In the genomic region with DNA sequence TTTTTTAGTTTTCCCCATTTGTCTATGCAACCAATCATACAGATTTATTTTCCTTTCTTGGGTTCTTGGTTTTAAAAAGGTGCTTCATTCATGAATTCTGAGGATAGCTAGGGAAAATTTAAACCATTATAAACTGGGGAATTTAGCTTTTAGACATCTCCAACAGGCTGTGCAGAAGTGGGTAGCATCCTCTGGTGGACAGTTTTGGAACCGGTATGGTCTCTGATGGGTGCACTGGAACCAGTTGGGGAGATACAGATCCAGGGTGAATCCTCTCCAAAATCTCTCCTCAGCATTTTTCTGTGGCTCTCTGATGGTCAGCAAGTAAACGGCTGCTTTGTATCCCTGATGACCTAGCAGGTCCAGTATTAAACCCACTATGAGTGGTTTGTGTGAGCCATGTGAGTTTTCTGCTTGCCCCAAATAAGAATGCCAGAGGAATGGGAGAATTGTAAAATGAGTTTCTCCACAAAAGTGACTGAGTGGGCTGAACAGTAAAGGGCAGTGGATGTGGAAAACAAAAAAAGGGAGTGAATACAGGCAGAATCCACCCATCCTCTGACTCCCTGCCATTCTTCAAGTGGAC, we compare ENCODE assay signal across 8 cellular contexts. TPM values are rescaled to one million over a fixed set of nuclear protein-coding genes. Genes with fewer than 3 reads are reported as not detected.
DNase-seq lines count a peak whose midpoint lies in the region; ATAC-seq and TF ChIP-seq lines count a peak whose summit lies in the region.

No MANE protein-coding gene starts in this region.

- H3K9me3 ChIP-seq in CD4-positive, alpha-beta T cell (ENCODE audit: control insufficient read depth, low read length) = no peaks in the 10 kb centered on the region
- H3K9me3 ChIP-seq in Peyer's patch = no peaks in the 10 kb centered on the region

- peak; percentile 85 for ATAC-seq in CD4-positive, alpha-beta T cell (ENCODE audit: poor library complexity)
- peak; percentile 68 for ATAC-seq in GM21529 (IDR thresholded peaks at IDR 0.05; ENCODE audit: unreplicated experiment)
- no peak for ATAC-seq in stimulated activated memory B cell treated with anti-CD40 and anti-IgM and Interleukin-4, amounts not matched to agents 10 μg/mL and 1 μg/mL and 100 μg/mL, for 72 hours
- no peak for ATAC-seq in HG03097 (IDR thresholded peaks at IDR 0.05; ENCODE audit: low FRiP score, unreplicated experiment)
- ATAC-seq in HG03520 (IDR thresholded peaks at IDR 0.05; ENCODE audit: unreplicated experiment) = no peak

- peaks cover 16% of the 10 kb centered on the region for H3K27me3 Mint-ChIP-seq in CD4-positive, alpha-beta T cell
- no peaks in the 10 kb centered on the region for H3K27me3 Mint-ChIP-seq in nephron progenitor cell (ENCODE audit: low read depth, poor library complexity)
- peaks cover 9% of the 10 kb centered on the region for H3K27me3 Mint-ChIP-seq in stimulated activated memory B cell treated with anti-CD40 and anti-IgM and Interleukin-4, amounts not matched to agents 10 μg/mL and 1 μg/mL and 100 μg/mL, for 72 hours

- H3K9me3 Mint-ChIP-seq in CD4-positive, alpha-beta T cell = no peaks in the 10 kb centered on the region
- H3K9me3 Mint-ChIP-seq in nephron progenitor cell = peaks cover 23% of the 10 kb centered on the region
- H3K9me3 Mint-ChIP-seq in stimulated activated memory B cell treated with anti-CD40 and anti-IgM and Interleukin-4, amounts not matched to agents 10 μg/mL and 1 μg/mL and 100 μg/mL, for 72 hours = no peaks in the 10 kb centered on the region

- no peaks in the 10 kb centered on the region for H3K36me3 ChIP-seq in Peyer's patch

- no peak for TF ChIP-seq POLR2A in Peyer's patch (IDR thresholded peaks at IDR 0.05)

- H3K36me3 Mint-ChIP-seq in CD4-positive, alpha-beta T cell (ENCODE audit: low read depth) = no peaks in the 10 kb centered on the region
- H3K36me3 Mint-ChIP-seq in nephron progenitor cell (ENCODE audit: low read depth) = no peaks in the 10 kb centered on the region
- H3K36me3 Mint-ChIP-seq in stimulated activated memory B cell treated with anti-CD40 and anti-IgM and Interleukin-4, amounts not matched to agents 10 μg/mL and 1 μg/mL and 100 μg/mL, for 72 hours = no peaks in the 10 kb centered on the region

- H3K27me3 ChIP-seq in CD4-positive, alpha-beta T cell (ENCODE audit: control insufficient read depth, insufficient read depth, low read length) = no peaks in the 10 kb centered on the region
- no peaks in the 10 kb centered on the region for H3K27me3 ChIP-seq in Peyer's patch

- H3K4me1 Mint-ChIP-seq in CD4-positive, alpha-beta T cell (ENCODE audit: low read depth) = no peaks in the 10 kb centered on the region
- no peaks in the 10 kb centered on the region for H3K4me1 Mint-ChIP-seq in nephron progenitor cell
- no peaks in the 10 kb centered on the region for H3K4me1 Mint-ChIP-seq in stimulated activated memory B cell treated with anti-CD40 and anti-IgM and Interleukin-4, amounts not matched to agents 10 μg/mL and 1 μg/mL and 100 μg/mL, for 72 hours

- intact Hi-C loops in CD4-positive, alpha-beta T cell (cut with DNase I, micrococcal nuclease) = loop anchor here (1.0 kb wide), 1 partner anchor 24 kb away; no protein-coding TSS in a partner anchor

- DNase-seq in CD4-positive, alpha-beta T cell = peak in 3 of 10 experiments; percentile 27 to 35 (median 30)
- peak in 1 of 3 donors; percentile 58 for DNase-seq in Peyer's patch
- DNase-seq in epithelial cell of esophagus (ENCODE audit: low read depth) = peak; percentile 66
- no peak for DNase-seq in nephron progenitor cell

- no peak overlapping the region for H3K27ac Mint-ChIP-seq in CD4-positive, alpha-beta T cell
- no peak overlapping the region for H3K27ac Mint-ChIP-seq in nephron progenitor cell
- H3K27ac Mint-ChIP-seq in stimulated activated memory B cell treated with anti-CD40 and anti-IgM and Interleukin-4, amounts not matched to agents 10 μg/mL and 1 μg/mL and 100 μg/mL, for 72 hours = no peak overlapping the region

- POLR2A ChIA-PET in CD4-positive, alpha-beta T cell (lab: Charles Lee) = interaction anchor here (0.6 to 1.7 kb wide), 2 partner anchors 22 to 39 kb away, joined by 3 to 4 read pairs; a partner anchor contains a TSS

- TF ChIP-seq CTCF in CD4-positive, alpha-beta T cell (IDR thresholded peaks at IDR 0.05) = peak; percentile 73
- peak; percentile 46 to 78 (median 71) for TF ChIP-seq CTCF in Peyer's patch (IDR thresholded peaks at IDR 0.05)
- peak; percentile 99 for TF ChIP-seq CTCF in epithelial cell of esophagus (IDR thresholded peaks at IDR 0.05; ENCODE audit: insufficient read depth, low read depth, low read length, missing control alignments)
- TF ChIP-seq CTCF in nephron progenitor cell (IDR thresholded peaks at IDR 0.05) = peak; percentile 29

- CTCF ChIA-PET in CD4-positive, alpha-beta T cell (lab: Charles Lee) = interaction anchor here (0.7 to 1.8 kb wide), 4 partner anchors 9 to 453 kb away, joined by 3 to 10 read pairs (median 4); no protein-coding TSS in a partner anchor

- H3K4me1 ChIP-seq in Peyer's patch = peaks cover 0 to 6% (median 0%) of the 10 kb centered on the region in 4 donors

- no peak overlapping the region for H3K27ac ChIP-seq in CD4-positive, alpha-beta T cell (ENCODE audit: low read depth, low read length)
- no peak overlapping the region for H3K27ac ChIP-seq in Peyer's patch

- H3K4me3 Mint-ChIP-seq in CD4-positive, alpha-beta T cell = no peak overlapping the region
- H3K4me3 Mint-ChIP-seq in nephron progenitor cell = no peak overlapping the region
- no peak overlapping the region for H3K4me3 Mint-ChIP-seq in stimulated activated memory B cell treated with anti-CD40 and anti-IgM and Interleukin-4, amounts not matched to agents 10 μg/mL and 1 μg/mL and 100 μg/mL, for 72 hours

- H3K4me3 ChIP-seq in Peyer's patch (no peak overlapping the region), epithelial cell of esophagus (ENCODE audit: low read length) (no peak overlapping the region)

RNA-seq across cellular contexts. Expression of a gene that starts 9.1 kb away (rescaled TPM):
- 1 to 10 TPM; 4.5 to 4.8 TPM for total RNA-seq in CD4-positive, alpha-beta T cell
- 10 to 100 TPM in 3 of 4 donors, 1 to 10 TPM in 1; 3.3 to 14.7 (median 12.7) TPM for total RNA-seq in Peyer's patch

RNA-seq across cellular contexts. Expression of a gene that starts 22.5 kb away (rescaled TPM):
- total RNA-seq in CD4-positive, alpha-beta T cell = under 1 TPM in 1 of 2 experiments, not detected in 1; 0.36 TPM
- total RNA-seq in Peyer's patch = 100 to 1,000 TPM; 142 to 948 (median 674) TPM

RNA-seq across cellular contexts. Expression of a gene that starts 39.4 kb away (rescaled TPM):
- total RNA-seq in CD4-positive, alpha-beta T cell = 1 to 10 TPM; 2.8 to 3.0 TPM
- total RNA-seq in Peyer's patch = 10 to 100 TPM; 15.8 to 64.4 (median 31.5) TPM

Comparison
In these comparisons a context has a peak if more than half of its experiments do, and no peak if none do; other contexts are left out.
1. ATAC-seq: peak in CD4-positive, alpha-beta T cell (single experiment) and GM21529 (single experiment); none in stimulated activated memory B cell treated with anti-CD40 and anti-IgM and Interleukin-4, amounts not matched to agents 10 μg/mL and 1 μg/mL and 100 μg/mL, for 72 hours (single experiment), HG03097 (single experiment) and HG03520 (single experiment).
2. CTCF ChIP-seq: peak in every context shown above with its lines; median percentile 99 in epithelial cell of esophagus; 73 in CD4-positive, alpha-beta T cell; 71 in Peyer's patch; 29 in nephron progenitor cell.
3. RNA of a gene that starts 22.5 kb away (total RNA-seq): 142 to 948 TPM in Peyer's patch; 0.36 TPM in CD4-positive, alpha-beta T cell; every median in the first group is over 100 times any median in the second.
4. RNA of a gene that starts 39.4 kb away (total RNA-seq): 15.8 to 64.4 TPM in Peyer's patch; 2.8 to 3.0 TPM in CD4-positive, alpha-beta T cell; every median in the first group is over 4 times any median in the second.